In genomic region chr20:32763202-32763999, GRCh38 we compare ENCODE assay signal across 7 cellular contexts. TPM values are rescaled to one million over a fixed set of nuclear protein-coding genes. Genes with fewer than 3 reads are reported as not detected.
DNase-seq lines count a peak whose midpoint lies in the region; ATAC-seq, FAIRE-seq and TF ChIP-seq lines count a peak whose summit lies in the region.

No MANE protein-coding gene starts in this region.

- H3K36me3 ChIP-seq in OCI-LY3 (replicated peaks; ENCODE audit: low read depth, low read length) (no peaks in the 10 kb centered on the region), endothelial cell of umbilical vein (ENCODE audit: control insufficient read depth in 2 of 2, extremely low read depth in 1 of 2, insufficient read depth in 2 of 2, low read length in 2 of 2) (no peaks in the 10 kb centered on the region), neutrophil (no peaks in the 10 kb centered on the region)

- intact Hi-C loops in endothelial cell of umbilical vein (cut with micrococcal nuclease): loop anchor here (1.0 kb wide), 1 partner anchor 89 kb away; no protein-coding TSS in a partner anchor

- H3K27me3 ChIP-seq in OCI-LY3 (ENCODE audit: low read depth, low read length) (no peaks in the 10 kb centered on the region), endothelial cell of umbilical vein (ENCODE audit: control insufficient read depth in 2 of 2, insufficient read depth in 2 of 2, low read length in 2 of 2) (no peaks in the 10 kb centered on the region), neutrophil (peaks cover 45% of the 10 kb centered on the region)

- CTCF ChIA-PET in endothelial cell of umbilical vein (lab: Charles Lee): interaction anchor here (1.0 to 7.3 kb wide), 11 partner anchors 13 to 90 kb away, joined by 3 to 77 read pairs (median 7); partner anchors contain the start of genes C20orf203 and COMMD7

- H3K4me2 ChIP-seq in OCI-LY3 (ENCODE audit: low read length) (peak overlapping the region; percentile 96), endothelial cell of umbilical vein (ENCODE audit: insufficient read depth, low read length) (peak overlapping the region; percentile 74)

- dilution Hi-C loops in endothelial cell of umbilical vein (cut with MboI; ENCODE audit: extremely low pct_ligation_motif_present, low sequenced_read_pairs): no loop called here

- FAIRE-seq in endothelial cell of umbilical vein (lab: Jason Lieb, UNC): no peak

- no peak for TF ChIP-seq POLR2A in endothelial cell of umbilical vein (IDR thresholded peaks at IDR 0.05; ENCODE audit: low read depth, low read length)

- peak; percentile 59 for DNase-seq in GM13977 (ENCODE audit: low spot score)
- no peak for DNase-seq in endothelial cell of umbilical vein (ENCODE audit: low read depth, low spot score)
- DNase-seq in iPS-NIHi7 (ENCODE audit: extremely low spot score): no peak
- DNase-seq in activated CD4-positive, CD25-positive, alpha-beta regulatory T cell (lab: John Stamatoyannopoulos, UW): no peak

- no peak overlapping the region for H3K27ac ChIP-seq in OCI-LY3 (ENCODE audit: low read length)
- no peak overlapping the region for H3K27ac ChIP-seq in endothelial cell of umbilical vein (ENCODE audit: insufficient read depth, low read depth, low read length)
- H3K27ac ChIP-seq in neutrophil: no peak overlapping the region

- peak overlapping the region; percentile 80 for H3K9ac ChIP-seq in OCI-LY3 (ENCODE audit: low read length)
- no peak overlapping the region for H3K9ac ChIP-seq in endothelial cell of umbilical vein (replicated peaks; ENCODE audit: extremely low read depth, insufficient read depth, low read length)

- H3K9me1 ChIP-seq in endothelial cell of umbilical vein (replicated peaks; ENCODE audit: control insufficient read depth, extremely low read depth, insufficient read depth, low read length): no peaks in the 10 kb centered on the region

- peaks cover 11% of the 10 kb centered on the region for H3K4me1 ChIP-seq in OCI-LY3 (ENCODE audit: low read length)
- H3K4me1 ChIP-seq in endothelial cell of umbilical vein (ENCODE audit: control insufficient read depth, extremely low read depth, insufficient read depth, low read length): peaks cover 14% of the 10 kb centered on the region
- H3K4me1 ChIP-seq in neutrophil (ENCODE audit: control insufficient read depth in 1 of 2, insufficient read depth in 1 of 2, low read depth in 1 of 2, low read length in 1 of 2): peaks cover 19 to 20% of the 10 kb centered on the region in 2 experiments

- H3K79me2 ChIP-seq in OCI-LY3 (ENCODE audit: low read length) (no peaks in the 10 kb centered on the region), endothelial cell of umbilical vein (ENCODE audit: control insufficient read depth, insufficient read depth, low read length) (no peaks in the 10 kb centered on the region)

- no peak for TF ChIP-seq CTCF in GM13977 (IDR thresholded peaks at IDR 0.05; ENCODE audit: extremely low read depth, insufficient read depth, missing control alignments)
- TF ChIP-seq CTCF in OCI-LY3 (IDR thresholded peaks at IDR 0.05; ENCODE audit: low read depth, low read length): no peak
- no peak for TF ChIP-seq CTCF in endothelial cell of umbilical vein (IDR thresholded peaks at IDR 0.05; ENCODE audit: extremely low read depth in 1 of 2, insufficient read depth in 1 of 2, low read depth in 1 of 2, low read length in 2 of 2)
- TF ChIP-seq CTCF in neutrophil (IDR thresholded peaks at IDR 0.05): no peak

- POLR2A ChIA-PET in endothelial cell of umbilical vein (lab: Charles Lee): interaction anchor here (0.9 kb wide), 1 partner anchor 20 kb away, joined by 5 read pairs; the partner anchor contains the start of gene COMMD7

- H4K20me1 ChIP-seq in OCI-LY3 (ENCODE audit: insufficient read depth, low read length) (no peaks in the 10 kb centered on the region), endothelial cell of umbilical vein (replicated peaks; ENCODE audit: control insufficient read depth, extremely low read depth, insufficient read depth, low read length) (no peaks in the 10 kb centered on the region)

- no peak for ATAC-seq in HG03457 (IDR thresholded peaks at IDR 0.05; ENCODE audit: unreplicated experiment)

- peak overlapping the region; percentile 91 for H3K4me3 ChIP-seq in OCI-LY3 (ENCODE audit: low read length)
- peak overlapping the region; percentile 73 to 92 (median 88) for H3K4me3 ChIP-seq in endothelial cell of umbilical vein (replicated peaks in 1 of 3; ENCODE audit: insufficient read depth in 1 of 3, low read depth in 1 of 3, low read length in 3 of 3)
- H3K4me3 ChIP-seq in neutrophil (ENCODE audit: low read depth in 1 of 2, low read length in 1 of 2): peak overlapping the region; percentile 56 to 63

- H3K9me3 ChIP-seq in OCI-LY3 (ENCODE audit: insufficient read depth, low read length): no peaks in the 10 kb centered on the region
- no peaks in the 10 kb centered on the region for H3K9me3 ChIP-seq in endothelial cell of umbilical vein (replicated peaks; ENCODE audit: control insufficient read depth, insufficient read depth, low read length)
- H3K9me3 ChIP-seq in neutrophil: no peaks in the 10 kb centered on the region

- H2AFZ ChIP-seq in OCI-LY3 (ENCODE audit: low read depth, low read length) (0 out of 2 replicates have a peak overlapping the region, but pooled peaks have one; percentile 63), endothelial cell of umbilical vein (ENCODE audit: low read depth, low read length) (peak overlapping the region; percentile 95)

- TSS peak; percentile 22 for BruUV-seq in endothelial cell of umbilical vein (replicated peaks; lab: Mats Ljungman, UMichigan)

- in situ Hi-C loops in GM13977 (cut with MboI; ENCODE audit: low pct_unique_long_range_greater_than_20kb, low sequenced_read_pairs, unreplicated experiment): no loop called here

TF ChIP-seq in endothelial cell of umbilical vein, 7 proteins besides CTCF, POLR2A, EP300 and RAD21:
- no peak for TF ChIP-seq JUN (IDR thresholded peaks at IDR 0.05; ENCODE audit: borderline replicate concordance, insufficient read depth, insufficient read length, low read depth)
- TF ChIP-seq MYC (IDR thresholded peaks at IDR 0.05; ENCODE audit: low read depth, low read length): no peak
- no peak for TF ChIP-seq POLR2AphosphoS5 (IDR thresholded peaks at IDR 0.05; ENCODE audit: insufficient read depth, low read depth, low read length)
- no peak for TF ChIP-seq FOS (IDR thresholded peaks at IDR 0.05; ENCODE audit: borderline replicate concordance, insufficient read depth, low read length)
- no peak for TF ChIP-seq GATA2 (IDR thresholded peaks at IDR 0.05; ENCODE audit: insufficient read depth, insufficient read length, low read depth, low read length)
- TF ChIP-seq MAX (IDR thresholded peaks at IDR 0.05; ENCODE audit: insufficient read depth, insufficient read length): no peak
- TF ChIP-seq EZH2 (IDR thresholded peaks at IDR 0.05; ENCODE audit: borderline replicate concordance, low read depth, low read length, severe bottlenecking): no peak

RNA-seq across cellular contexts. Expression of gene DNMT3B, which starts 1.2 kb away (rescaled TPM):
- total RNA-seq in endothelial cell of umbilical vein: 6.8 TPM in 2 replicates
- 3.2 and 3.6 TPM in 2 replicates for polyA plus RNA-seq in endothelial cell of umbilical vein
- 3.0 and 3.2 TPM in 2 replicates for polyA plus RNA-seq in endothelial cell of umbilical vein (2011; cell fraction: cytosol; rRNA removed)
- 11.3 and 11.9 TPM in 2 replicates for polyA plus RNA-seq in endothelial cell of umbilical vein (2011; cell fraction: nucleus; rRNA removed)
- 4.4 and 4.7 TPM in 2 replicates for polyA plus RNA-seq in endothelial cell of umbilical vein (2012)
- 3.4 TPM in 2 replicates for polyA minus RNA-seq in endothelial cell of umbilical vein
- polyA minus RNA-seq in endothelial cell of umbilical vein (2011; cell fraction: cytosol; rRNA and poly(A)+ RNA removed): 3.8 TPM
- polyA minus RNA-seq in endothelial cell of umbilical vein (2011; cell fraction: nucleus; rRNA and poly(A)+ RNA removed): 2.9 and 3.7 TPM in 2 replicates

RNA-seq across cellular contexts. Expression of gene COMMD7, which starts 20.1 kb away (rescaled TPM):
- total RNA-seq in endothelial cell of umbilical vein: 55.9 and 58.8 TPM in 2 replicates
- 72.9 and 76.0 TPM in 2 replicates for polyA plus RNA-seq in endothelial cell of umbilical vein
- polyA plus RNA-seq in endothelial cell of umbilical vein (2011; cell fraction: cytosol; rRNA removed): 85.7 and 89.0 TPM in 2 replicates
- polyA plus RNA-seq in endothelial cell of umbilical vein (2011; cell fraction: nucleus; rRNA removed): 58.7 and 60.3 TPM in 2 replicates
- 78.0 and 85.7 TPM in 2 replicates for polyA plus RNA-seq in endothelial cell of umbilical vein (2012)
- polyA minus RNA-seq in endothelial cell of umbilical vein: 31.7 and 33.4 TPM in 2 replicates
- 26.8 TPM for polyA minus RNA-seq in endothelial cell of umbilical vein (2011; cell fraction: cytosol; rRNA and poly(A)+ RNA removed)
- polyA minus RNA-seq in endothelial cell of umbilical vein (2011; cell fraction: nucleus; rRNA and poly(A)+ RNA removed): 12.2 and 14.3 TPM in 2 replicates

RNA-seq across cellular contexts. Expression of gene MAPRE1, which starts 56.4 kb away (rescaled TPM):
- total RNA-seq in endothelial cell of umbilical vein: 143 and 150 TPM in 2 replicates
- polyA plus RNA-seq in endothelial cell of umbilical vein: 46.4 and 71.6 TPM in 2 replicates
- 72.3 and 85.6 TPM in 2 replicates for polyA plus RNA-seq in endothelial cell of umbilical vein (2011; cell fraction: cytosol; rRNA removed)
- 40.4 and 59.9 TPM in 2 replicates for polyA plus RNA-seq in endothelial cell of umbilical vein (2011; cell fraction: nucleus; rRNA removed)
- polyA plus RNA-seq in endothelial cell of umbilical vein (2012): 143 and 174 TPM in 2 replicates
- polyA minus RNA-seq in endothelial cell of umbilical vein: 75.8 and 82.4 TPM in 2 replicates
- polyA minus RNA-seq in endothelial cell of umbilical vein (2011; cell fraction: cytosol; rRNA and poly(A)+ RNA removed): 52.8 TPM
- polyA minus RNA-seq in endothelial cell of umbilical vein (2011; cell fraction: nucleus; rRNA and poly(A)+ RNA removed): 27.6 and 36.4 TPM in 2 replicates
